ENCODE assay signal across 21 cellular contexts in genomic region chr19:19551862-19552192, GRCh38.
"Had no signal": no experiment of that assay in that cellular context is flagged by ENCODE, and none has a peak within 500 bp of the region (broad histone marks: within the 10 kb centered on the region; RNA-seq: fewer than 3 reads in every experiment).

No MANE protein-coding gene starts in this region.

- H3K27ac ChIP-seq: lower lobe of right lung, neutrophil, suprapubic skin, upper lobe of left lung had no signal

- H3K27me3 Mint-ChIP-seq: activated naive CD8-positive, alpha-beta T cell treated with anti-CD3 and anti-CD28 coated beads for 36 hours had no signal

- H3K27me3 ChIP-seq: neutrophil, upper lobe of left lung had no signal

- H3K9me3 ChIP-seq: lower lobe of right lung, neutrophil, suprapubic skin, upper lobe of left lung had no signal

- ATAC-seq: left cardiac atrium, right cardiac atrium had no signal

- H3K4me3 Mint-ChIP-seq: activated CD4-positive, alpha-beta T cell treated with anti-CD3 and anti-CD28 coated beads, Interleukin-2, amount 10 ng/mL, durations not matched to agents 7 days and 5 days; activated naive CD8-positive, alpha-beta T cell treated with anti-CD3 and anti-CD28 coated beads for 36 hours; mesothelial cell of epicardium; naive B cell had no signal

- DNase-seq: activated CD4-positive, alpha-beta T cell treated with anti-CD3 and anti-CD28 coated beads, Interleukin-2, amount 10 ng/mL, durations not matched to agents 7 days and 5 days; activated CD4-positive, CD25-positive, alpha-beta regulatory T cell; activated effector memory CD4-positive, alpha-beta T cell treated with anti-CD3 and anti-CD28 coated beads, Interleukin-2, amount 50 U/mL, for 16 hours; activated naive CD8-positive, alpha-beta T cell treated with anti-CD3 and anti-CD28 coated beads for 36 hours; activated T-cell treated with anti-CD3 and anti-CD28 coated beads, Interleukin-2, amount 50 U/mL, for 1 hour; aorta; cortex of kidney; effector CD8-positive, alpha-beta T cell; left cardiac atrium; lower lobe of right lung; naive B cell; stimulated activated CD4-positive, alpha-beta T cell treated with anti-CD3 and anti-CD28 coated beads, Interleukin-2, amount 100 ng/mL, for 24 hours; stimulated activated naive CD4-positive, alpha-beta T cell treated with Interleukin-2 at 50 U/mL for 16 hours; T-helper 2 cell; upper lobe of left lung had no signal

- H3K9me3 Mint-ChIP-seq: activated CD4-positive, alpha-beta T cell treated with anti-CD3 and anti-CD28 coated beads, Interleukin-2, amount 10 ng/mL, durations not matched to agents 7 days and 5 days; activated naive CD8-positive, alpha-beta T cell treated with anti-CD3 and anti-CD28 coated beads for 36 hours; mesothelial cell of epicardium had no signal

- FAIRE-seq: TTC549 had no signal

- H3K4me1 Mint-ChIP-seq: activated naive CD8-positive, alpha-beta T cell treated with anti-CD3 and anti-CD28 coated beads for 36 hours had no signal

- H3K4me1 ChIP-seq: lower lobe of right lung, upper lobe of left lung had no signal

- H3K4me3 ChIP-seq: lower lobe of right lung, suprapubic skin, upper lobe of left lung had no signal

- H3K27ac Mint-ChIP-seq: mesothelial cell of epicardium, progenitor cell of endocrine pancreas had no signal

- H3K36me3 Mint-ChIP-seq: activated naive CD8-positive, alpha-beta T cell treated with anti-CD3 and anti-CD28 coated beads for 36 hours; mesothelial cell of epicardium; naive B cell had no signal

- H3K36me3 ChIP-seq: lower lobe of right lung, neutrophil, suprapubic skin, upper lobe of left lung had no signal
